2 cellular contexts compared by ENCODE assay signal in the genomic region with DNA sequence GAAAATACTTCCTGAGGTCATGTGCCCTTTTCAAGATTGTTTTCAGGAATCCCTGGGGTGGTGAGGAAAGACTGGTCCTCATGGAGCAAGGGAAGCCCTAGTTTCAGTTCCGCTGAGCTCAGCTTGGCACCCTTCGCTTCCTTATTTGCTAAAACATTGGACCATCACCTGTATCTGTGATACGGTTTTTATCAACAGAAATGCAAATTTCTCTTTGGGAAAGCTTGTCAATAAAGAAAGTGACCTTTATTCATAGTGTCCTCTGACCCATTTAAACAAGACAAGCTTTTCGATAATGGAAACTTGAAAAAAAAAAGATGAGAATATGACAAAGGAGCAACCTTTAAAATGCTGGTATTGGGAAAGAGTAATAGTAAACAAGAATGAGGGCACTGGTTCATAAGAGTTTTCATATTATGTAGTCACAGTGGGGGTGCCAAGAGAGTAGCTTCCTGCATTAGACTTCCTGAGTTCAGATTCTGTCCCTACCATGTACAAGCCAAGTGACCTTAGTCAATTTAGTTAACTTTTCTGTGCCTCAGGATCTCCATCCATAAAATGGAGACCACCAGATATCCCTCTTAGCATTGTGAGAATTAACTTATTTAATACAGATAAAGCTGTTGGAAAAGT.
TF ChIP-seq lines count a peak whose summit lies in the region.

No MANE protein-coding gene starts in this region.

TF ChIP-seq in liver, 16 proteins besides CTCF, POLR2A, EP300 and RAD21:
- TF ChIP-seq, protein P1, sequence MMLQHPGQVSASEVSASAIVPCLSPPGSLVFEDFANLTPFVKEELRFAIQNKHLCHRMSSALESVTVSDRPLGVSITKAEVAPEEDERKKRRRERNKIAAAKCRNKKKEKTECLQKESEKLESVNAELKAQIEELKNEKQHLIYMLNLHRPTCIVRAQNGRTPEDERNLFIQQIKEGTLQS (IDR thresholded peaks at IDR 0.05) = no peak
- TF ChIP-seq JUND (IDR thresholded peaks at IDR 0.05) = no peak
- TF ChIP-seq SP1 (IDR thresholded peaks at IDR 0.05) = peak; percentile 74
- peak; percentile 44 to 57 for TF ChIP-seq HNF4A (conservative IDR thresholded peaks at IDR 0.05)
- TF ChIP-seq RXRA (IDR thresholded peaks at IDR 0.05) = peak; percentile 77 to 84
- TF ChIP-seq FOXA2 (IDR thresholded peaks at IDR 0.05) = peak; percentile 53
- TF ChIP-seq, protein P2, sequence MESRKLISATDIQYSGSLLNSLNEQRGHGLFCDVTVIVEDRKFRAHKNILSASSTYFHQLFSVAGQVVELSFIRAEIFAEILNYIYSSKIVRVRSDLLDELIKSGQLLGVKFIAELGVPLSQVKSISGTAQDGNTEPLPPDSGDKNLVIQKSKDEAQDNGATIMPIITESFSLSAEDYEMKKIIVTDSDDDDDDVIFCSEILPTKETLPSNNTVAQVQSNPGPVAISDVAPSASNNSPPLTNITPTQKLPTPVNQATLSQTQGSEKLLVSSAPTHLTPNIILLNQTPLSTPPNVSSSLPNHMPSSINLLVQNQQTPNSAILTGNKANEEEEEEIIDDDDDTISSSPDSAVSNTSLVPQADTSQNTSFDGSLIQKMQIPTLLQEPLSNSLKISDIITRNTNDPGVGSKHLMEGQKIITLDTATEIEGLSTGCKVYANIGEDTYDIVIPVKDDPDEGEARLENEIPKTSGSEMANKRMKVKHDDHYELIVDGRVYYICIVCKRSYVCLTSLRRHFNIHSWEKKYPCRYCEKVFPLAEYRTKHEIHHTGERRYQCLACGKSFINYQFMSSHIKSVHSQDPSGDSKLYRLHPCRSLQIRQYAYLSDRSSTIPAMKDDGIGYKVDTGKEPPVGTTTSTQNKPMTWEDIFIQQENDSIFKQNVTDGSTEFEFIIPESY (IDR thresholded peaks at IDR 0.05) = no peak
- no peak for TF ChIP-seq HNF4G (IDR thresholded peaks at IDR 0.05)
- peak; percentile 17 for TF ChIP-seq FOXA1 (IDR thresholded peaks at IDR 0.05)
- no peak for TF ChIP-seq TAF1 (conservative IDR thresholded peaks at IDR 0.05)
- TF ChIP-seq, protein P3, sequence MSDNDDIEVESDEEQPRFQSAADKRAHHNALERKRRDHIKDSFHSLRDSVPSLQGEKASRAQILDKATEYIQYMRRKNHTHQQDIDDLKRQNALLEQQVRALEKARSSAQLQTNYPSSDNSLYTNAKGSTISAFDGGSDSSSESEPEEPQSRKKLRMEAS (IDR thresholded peaks at IDR 0.05) = no peak
TF ChIP-seq in liver: peak in this region for 5.

TF ChIP-seq in HepG2, 621 proteins besides CTCF, POLR2A, EP300 and RAD21:
- TF ChIP-seq, protein P4, sequence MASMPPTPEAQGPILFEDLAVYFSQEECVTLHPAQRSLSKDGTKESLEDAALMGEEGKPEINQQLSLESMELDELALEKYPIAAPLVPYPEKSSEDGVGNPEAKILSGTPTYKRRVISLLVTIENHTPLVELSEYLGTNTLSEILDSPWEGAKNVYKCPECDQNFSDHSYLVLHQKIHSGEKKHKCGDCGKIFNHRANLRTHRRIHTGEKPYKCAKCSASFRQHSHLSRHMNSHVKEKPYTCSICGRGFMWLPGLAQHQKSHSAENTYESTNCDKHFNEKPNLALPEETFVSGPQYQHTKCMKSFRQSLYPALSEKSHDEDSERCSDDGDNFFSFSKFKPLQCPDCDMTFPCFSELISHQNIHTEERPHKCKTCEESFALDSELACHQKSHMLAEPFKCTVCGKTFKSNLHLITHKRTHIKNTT (CRISPR knock-in tag; IDR thresholded peaks at IDR 0.05) = no peak
